Comparison of ENCODE assay signal across 7 cellular contexts in genomic region chr4:159884989-159885388, GRCh38.
"Had no signal": no experiment of that assay in that cellular context is flagged by ENCODE, and none has a peak within 500 bp of the region (broad histone marks: within the 10 kb centered on the region; RNA-seq: fewer than 3 reads in every experiment).

No MANE protein-coding gene starts in this region.

- DNase-seq: GDM1, GF-D8 had no signal

- H3K4me3 ChIP-seq: GM12878 had no signal

- ATAC-seq: GM12878 had no signal

- FAIRE-seq: GM12878, GM12891, GM12892, GM18507, GM19239 had no signal
